ENCODE assay signal across 8 cellular contexts in the genomic region with DNA sequence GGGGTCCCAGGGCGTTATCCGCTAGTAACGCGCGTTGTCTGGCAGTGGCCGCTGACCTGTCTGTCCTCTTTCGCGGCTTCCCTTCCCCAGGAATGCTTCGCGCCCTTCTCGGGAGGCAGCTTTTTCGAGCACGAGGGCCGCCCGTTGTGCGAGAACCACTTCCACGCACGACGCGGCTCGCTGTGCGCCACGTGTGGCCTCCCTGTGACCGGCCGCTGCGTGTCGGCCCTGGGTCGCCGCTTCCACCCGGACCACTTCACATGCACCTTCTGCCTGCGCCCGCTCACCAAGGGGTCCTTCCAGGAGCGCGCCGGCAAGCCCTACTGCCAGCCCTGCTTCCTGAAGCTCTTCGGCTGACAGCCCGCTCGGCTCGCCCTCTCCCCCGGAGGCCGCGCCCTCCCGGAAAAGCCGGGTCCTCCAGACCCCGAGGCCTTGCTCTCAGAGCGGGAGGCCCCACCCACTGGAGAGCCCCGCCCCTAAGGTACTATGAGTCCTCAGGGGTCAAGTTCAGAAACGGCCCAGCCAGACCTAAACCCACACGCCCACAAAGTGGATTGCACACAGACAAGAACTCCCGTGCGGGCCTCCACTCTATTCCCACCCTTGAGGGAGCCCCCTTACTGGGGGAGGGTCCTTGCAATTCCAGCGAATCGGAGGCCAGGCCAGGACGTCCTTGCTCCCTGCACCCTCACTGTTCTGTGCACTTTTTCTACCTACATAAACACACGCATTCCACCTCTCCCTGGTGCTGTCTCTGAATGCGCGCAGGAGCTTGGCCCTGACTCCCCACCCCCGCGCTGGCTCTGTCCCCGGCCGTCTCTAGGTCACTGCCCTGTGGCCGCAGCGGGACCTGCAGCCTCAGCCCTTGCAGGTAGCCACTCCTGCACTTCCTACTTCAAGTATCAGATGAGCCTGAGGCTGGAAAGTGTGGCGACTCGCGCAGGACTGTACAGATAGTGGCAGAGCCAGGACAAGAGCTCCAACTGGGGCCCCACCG. TPM values are rescaled to one million over a fixed set of nuclear protein-coding genes. Genes with fewer than 3 reads are reported as not detected.
DNase-seq lines count a peak whose midpoint lies in the region; ATAC-seq and TF ChIP-seq lines count a peak whose summit lies in the region.

No MANE protein-coding gene starts in this region.

- H3K4me3 Mint-ChIP-seq in Caco-2 (ENCODE audit: unreplicated experiment) (peak overlapping the region; percentile 86), T-helper 17 cell (peak overlapping the region; percentile 91)

- H3K27me3 Mint-ChIP-seq in Caco-2 (ENCODE audit: insufficient read depth, unreplicated experiment) (no peaks in the 10 kb centered on the region), T-helper 17 cell (peaks cover 3% of the 10 kb centered on the region)

- no TSS peak for BruUV-seq in Caco-2 (replicated peaks; lab: Mats Ljungman, UMichigan)

- TF ChIP-seq EP300 in gastroesophageal sphincter (IDR thresholded peaks at IDR 0.05) = no peak

- H3K9me3 ChIP-seq in Caco-2 (no peaks in the 10 kb centered on the region), T-helper 17 cell (ENCODE audit: control insufficient read depth, low read length, poor library complexity, severe bottlenecking) (no peaks in the 10 kb centered on the region), gastroesophageal sphincter (no peaks in the 10 kb centered on the region)

- H3K4me1 Mint-ChIP-seq in Caco-2 (ENCODE audit: low read depth, unreplicated experiment) (peaks cover 13% of the 10 kb centered on the region), T-helper 17 cell (peaks cover 18% of the 10 kb centered on the region)

- H3K9me3 Mint-ChIP-seq in Caco-2 (ENCODE audit: unreplicated experiment) = no peaks in the 10 kb centered on the region

- CTCF ChIA-PET in Caco-2 (lab: Charles Lee) = interaction anchor here (0.7 to 3.6 kb wide), 4 partner anchors 18 to 396 kb away, joined by 3 to 33 read pairs (median 4); a partner anchor contains a TSS

- H3K4me1 ChIP-seq in Caco-2 (peaks cover 3% of the 10 kb centered on the region; the same call in 1 of the 2 replicates), gastroesophageal sphincter (peaks cover 2 to 71% (median 14%) of the 10 kb centered on the region in 3 donors)

- H3K27ac Mint-ChIP-seq in Caco-2 (ENCODE audit: unreplicated experiment) (peak overlapping the region; percentile 63), T-helper 17 cell (no peak overlapping the region)

- peak overlapping the region in 3 of 4 donors; percentile 50 to 67 (median 64) for H3K27ac ChIP-seq in gastroesophageal sphincter

- peak; percentile 63 to 73 for TF ChIP-seq CTCF in Caco-2 (IDR thresholded peaks at IDR 0.05; ENCODE audit: insufficient read depth in 1 of 2, low read depth in 1 of 2, low read length in 1 of 2, severe bottlenecking in 1 of 2, unreplicated experiment in 1 of 2)
- peak in 1 of 4 experiments; percentile 19 for TF ChIP-seq CTCF in gastroesophageal sphincter (IDR thresholded peaks at IDR 0.05)

- peak; percentile 88 to 89 for DNase-seq in Caco-2
- peak; percentile 97 for DNase-seq in H7
- peak in 1 of 3 donors; percentile 22 for DNase-seq in T-helper 17 cell
- DNase-seq in stimulated activated CD4-positive, alpha-beta T cell treated with anti-CD3 and anti-CD28 coated beads, Interleukin-4, amount 100 ng/mL, for 24 hours = peak; percentile 34
- DNase-seq in NCI-H748 (lab: John Stamatoyannopoulos, UW; ENCODE audit: unreplicated experiment) = no peak
- DNase-seq in NCI-H1048 (lab: John Stamatoyannopoulos, UW) = no peak
- DNase-seq in NCI-H748 treated with DMSO at 0.1 percent for 48 hours (lab: John Stamatoyannopoulos, UW) = no peak

- 61% methylated on average over 27 of the region's 67 CpGs; no CpG with 5 or more reads in 1 of the 2 donors for WGBS in gastroesophageal sphincter (ENCODE audit: low coverage in 1 of 2), 2 donors

- no peaks in the 10 kb centered on the region for H3K27me3 ChIP-seq in Caco-2 (replicated peaks; ENCODE audit: control insufficient read depth, insufficient read depth, low read length)
- peaks cover 64% of the 10 kb centered on the region for H3K27me3 ChIP-seq in H7 (ENCODE audit: control insufficient read depth, insufficient read depth, low read length)
- no peaks in the 10 kb centered on the region for H3K27me3 ChIP-seq in gastroesophageal sphincter

- no peaks in the 10 kb centered on the region for H3K36me3 ChIP-seq in Caco-2 (ENCODE audit: control insufficient read depth, insufficient read depth, low read length)
- H3K36me3 ChIP-seq in H7 (replicated peaks; ENCODE audit: control insufficient read depth, insufficient read depth, low read length) = no peaks in the 10 kb centered on the region
- peaks cover 0 to 64% of the 10 kb centered on the region in 2 donors for H3K36me3 ChIP-seq in gastroesophageal sphincter

- POLR2A ChIA-PET in Caco-2 (lab: Charles Lee) = interaction anchor here (1.0 to 2.4 kb wide), 3 partner anchors 14 to 25 kb away, joined by 3 to 30 read pairs (median 3); a partner anchor contains a TSS

- TF ChIP-seq POLR2A in gastroesophageal sphincter (IDR thresholded peaks at IDR 0.05) = no peak

- peak overlapping the region; percentile 81 for H3K4me3 ChIP-seq in Caco-2 (ENCODE audit: low read depth, low read length)
- H3K4me3 ChIP-seq in H7 (ENCODE audit: insufficient read depth, low read depth, low read length) = peak overlapping the region; percentile 70
- peak overlapping the region in 1 of 2 donors; percentile 33 for H3K4me3 ChIP-seq in gastroesophageal sphincter

- ATAC-seq in T-helper 17 cell = peak; percentile 35
- no peak for ATAC-seq in gastroesophageal sphincter

- H3K36me3 Mint-ChIP-seq in Caco-2 (ENCODE audit: insufficient read depth, unreplicated experiment) (peaks cover 22% of the 10 kb centered on the region), T-helper 17 cell (ENCODE audit: low read depth) (peaks cover 5% of the 10 kb centered on the region)

- intact Hi-C loops in Caco-2 (cut with micrococcal nuclease; ENCODE audit: unreplicated experiment) = loop anchor here (1.0 to 2.0 kb wide), 2 partner anchors 18 to 31 kb away; a partner anchor contains a TSS

RNA-seq across cellular contexts. Expression of a gene that starts 5.4 kb away (rescaled TPM):
- total RNA-seq in Caco-2 (2022) (2.8 and 3.0 TPM in 2 replicates), T-helper 17 cell (1 to 10 TPM; 1.3 to 2.8 TPM), gastroesophageal sphincter (not detected)
- 0.26 and 0.45 TPM in 2 replicates for total RNA-seq in H7 (2014; rRNA removed; shearing (Covaris generic))

RNA-seq across cellular contexts. Expression of a gene that starts 5.6 kb away (rescaled TPM):
- total RNA-seq in Caco-2 (2022) (9.3 and 10.0 TPM in 2 replicates), T-helper 17 cell (1 to 10 TPM in 1 of 2 donors, under 1 TPM in 1; 0.35 to 5.6 TPM), gastroesophageal sphincter (100 to 1,000 TPM; 157 to 438 (median 211) TPM)
- 3.0 and 3.1 TPM in 2 replicates for total RNA-seq in H7 (2014; rRNA removed; shearing (Covaris generic))

RNA-seq across cellular contexts. Expression of a gene that starts 18.2 kb away (rescaled TPM):
- total RNA-seq in Caco-2 (2022) (9.7 and 10.2 TPM in 2 replicates), T-helper 17 cell (10 to 100 TPM; 15.8 to 21.9 TPM), gastroesophageal sphincter (10 to 100 TPM in 1 of 4 donors, 1 to 10 TPM in 3; 4.7 to 14.2 (median 8.7) TPM)
- 8.0 and 11.6 TPM in 2 replicates for total RNA-seq in H7 (2014; rRNA removed; shearing (Covaris generic))

RNA-seq across cellular contexts. Expression of a gene that starts 30.7 kb away (rescaled TPM):
- 23.5 and 30.5 TPM in 2 replicates for total RNA-seq in Caco-2 (2022)
- 44.7 and 66.9 TPM in 2 replicates for total RNA-seq in H7 (2014; rRNA removed; shearing (Covaris generic))
- total RNA-seq in T-helper 17 cell = 10 to 100 TPM; 56.7 to 60.7 TPM
- 10 to 100 TPM; 31.4 to 49.7 (median 43.3) TPM for total RNA-seq in gastroesophageal sphincter

RNA-seq across cellular contexts. Expression of a gene that starts 34.9 kb away (rescaled TPM):
- total RNA-seq in Caco-2 (2022) (0.09 and 0.30 TPM in 2 replicates), T-helper 17 cell (under 1 TPM; 0.10 to 0.23 TPM), gastroesophageal sphincter (1 to 10 TPM in 3 of 4 donors, under 1 TPM in 1; 0.62 to 1.6 (median 1.3) TPM)
- 0.17 and 0.33 TPM in 2 replicates for total RNA-seq in H7 (2014; rRNA removed; shearing (Covaris generic))

Comparison
In these comparisons a context has a peak if more than half of its experiments do, and no peak if none do; other contexts are left out.
1. DNase-seq: peak in Caco-2 (2 of 2), H7 (single experiment) and stimulated activated CD4-positive, alpha-beta T cell treated with anti-CD3 and anti-CD28 coated beads, Interleukin-4, amount 100 ng/mL, for 24 hours (single experiment); none in NCI-H748 (single experiment), NCI-H1048 (single experiment) and NCI-H748 treated with DMSO at 0.1 percent for 48 hours (single experiment).
2. RNA of a gene that starts 5.6 kb away (total RNA-seq): 157 to 438 TPM in gastroesophageal sphincter; 9.3 to 10.0 TPM in Caco-2, 0.35 to 5.6 TPM in T-helper 17 cell and 3.0 to 3.1 TPM in H7; every median in the first group is over 10 times any median in the second.